ENCODE assay signal across 8 cellular contexts in the genomic region with DNA sequence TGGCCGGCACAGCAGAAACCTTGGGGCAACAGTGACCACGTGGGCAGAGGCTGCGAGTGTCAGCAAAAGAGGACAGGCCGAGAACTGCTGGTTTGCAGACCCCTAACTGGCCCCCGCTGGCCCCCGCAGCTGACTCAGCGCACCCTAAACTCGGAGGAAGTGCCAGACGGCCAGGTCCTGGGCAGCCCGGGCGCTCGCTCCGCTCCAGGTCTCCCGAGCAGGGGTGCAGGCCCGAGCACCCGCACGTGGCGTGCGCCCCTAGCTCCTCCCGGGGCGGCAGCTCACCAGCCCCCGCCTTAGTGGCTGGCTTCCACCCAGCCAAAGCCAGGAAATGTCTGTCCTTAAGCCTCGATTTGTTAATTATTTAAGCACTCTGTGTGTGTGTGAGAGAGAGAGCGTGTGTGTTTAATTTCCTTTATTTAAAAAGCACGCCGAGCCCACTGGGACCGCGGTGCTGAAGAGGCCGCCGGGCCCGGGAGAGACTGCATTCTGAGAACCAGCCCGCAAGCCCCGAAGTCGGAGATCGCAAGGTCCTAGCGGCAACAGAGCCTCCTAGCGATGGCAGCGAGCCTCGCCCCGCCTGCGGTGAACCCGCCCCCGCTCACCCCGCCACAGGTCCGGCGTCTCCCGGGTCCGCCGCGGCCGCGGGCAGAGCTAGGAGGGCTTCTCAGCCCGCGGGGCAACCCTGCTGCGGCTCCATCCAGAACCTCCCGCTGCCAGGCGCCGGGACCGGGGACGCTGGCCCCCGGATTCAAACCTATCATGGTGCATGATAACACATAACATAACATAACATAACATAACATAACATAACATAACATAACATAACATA. TPM values are rescaled to one million over a fixed set of nuclear protein-coding genes. Genes with fewer than 3 reads are reported as not detected.
DNase-seq lines count a peak whose midpoint lies in the region; ATAC-seq and TF ChIP-seq lines count a peak whose summit lies in the region.

No MANE protein-coding gene starts in this region.

- H3K4me2 ChIP-seq in PC-3 (ENCODE audit: low read length): peak overlapping the region; percentile 88

- DNase-seq in BJ (ENCODE audit: low read depth): no peak
- DNase-seq in PC-3: peak; percentile 68
- peak; percentile 53 for DNase-seq in activated T-helper 9 cell treated with anti-CD3 and anti-CD28 coated beads, Interleukin-2, amount 50 U/mL, for 16 hours (ENCODE audit: low read depth)
- DNase-seq in fibroblast of villous mesenchyme (ENCODE audit: low read depth): peak; percentile 67
- peak; percentile 79 for DNase-seq in nephron progenitor cell
- peak; percentile 80 for DNase-seq in stimulated activated naive CD8-positive, alpha-beta T cell treated with anti-CD3 and anti-CD28 coated beads, Interleukin-15, Interleukin-2, amounts not matched to agents 100 U/mL and 50 U/mL, for 24 hours

- POLR2A ChIA-PET in BJ (lab: Charles Lee): interaction anchor here (0.6 kb wide), 2 partner anchors 32 to 1416 kb away, joined by 3 to 4 read pairs; no protein-coding TSS in a partner anchor
- POLR2A ChIA-PET in PC-3 (lab: Charles Lee; ENCODE audit: unreplicated experiment): no interaction called here

- no peaks in the 10 kb centered on the region for H3K9me3 ChIP-seq in PC-3 (ENCODE audit: low read length)

- peak overlapping the region; percentile 78 for H3K4me3 Mint-ChIP-seq in nephron progenitor cell

- peaks cover 62% of the 10 kb centered on the region for H3K4me1 Mint-ChIP-seq in nephron progenitor cell

- H3K36me3 ChIP-seq in BJ (ENCODE audit: control insufficient read depth, insufficient read depth, low read length) (no peaks in the 10 kb centered on the region), PC-3 (ENCODE audit: low read depth, low read length) (no peaks in the 10 kb centered on the region)

- no peaks in the 10 kb centered on the region for H3F3A ChIP-seq in PC-3 (ENCODE audit: low read length, unreplicated experiment)

- H3K27me3 ChIP-seq in BJ (ENCODE audit: control insufficient read depth, insufficient read depth, low read length) (no peaks in the 10 kb centered on the region), PC-3 (ENCODE audit: low read length) (no peaks in the 10 kb centered on the region)

- BruUV-seq in PC-3 (replicated peaks; lab: Mats Ljungman, UMichigan): no TSS peak

- H3K4me1 ChIP-seq in PC-3 (ENCODE audit: insufficient read depth, low read length): peaks cover 11% of the 10 kb centered on the region

- peak overlapping the region; percentile 35 for H3K4me3 ChIP-seq in BJ (ENCODE audit: low read depth, low read length)
- peak overlapping the region; percentile 64 for H3K4me3 ChIP-seq in PC-3 (ENCODE audit: low read length)
- H3K4me3 ChIP-seq in fibroblast of villous mesenchyme (ENCODE audit: low read depth, low read length): peak overlapping the region; percentile 59

- no peaks in the 10 kb centered on the region for H3K79me2 ChIP-seq in PC-3 (ENCODE audit: low read length)

- peak overlapping the region; percentile 73 for H3K9ac ChIP-seq in PC-3 (ENCODE audit: low read length)

- no peaks in the 10 kb centered on the region for H3K36me3 Mint-ChIP-seq in nephron progenitor cell (ENCODE audit: low read depth)

- no peak overlapping the region for H3K27ac Mint-ChIP-seq in nephron progenitor cell

- no peaks in the 10 kb centered on the region for H3K9me2 ChIP-seq in PC-3 (replicated peaks; ENCODE audit: low read length)

- H4K20me1 ChIP-seq in PC-3 (ENCODE audit: low read length): no peaks in the 10 kb centered on the region

- peaks cover 9% of the 10 kb centered on the region for H3K27me3 Mint-ChIP-seq in nephron progenitor cell (ENCODE audit: low read depth, poor library complexity)

- ATAC-seq in GM19035 (IDR thresholded peaks at IDR 0.05; ENCODE audit: unreplicated experiment) (peak; percentile 88), HG03342 (IDR thresholded peaks at IDR 0.05; ENCODE audit: unreplicated experiment) (peak; percentile 92), PC-3 (peak; percentile 90)
- ATAC-seq in stimulated activated naive CD8-positive, alpha-beta T cell treated with anti-CD3 and anti-CD28 coated beads, Interleukin-15, Interleukin-2, amounts not matched to agents 100 U/mL and 50 U/mL, for 24 hours: peak; percentile 72

- H3K9me3 Mint-ChIP-seq in nephron progenitor cell: no peaks in the 10 kb centered on the region

- intact Hi-C loops in PC-3 (cut with micrococcal nuclease): loop anchor here (2.0 to 5.0 kb wide), 2 partner anchors 66 to 136 kb away; no protein-coding TSS in a partner anchor

- TF ChIP-seq CTCF in BJ (IDR thresholded peaks at IDR 0.05; ENCODE audit: insufficient read depth, low read depth, low read length) (peak; percentile 78), PC-3 (conservative IDR thresholded peaks at IDR 0.05; ENCODE audit: low read depth, low read length) (peak; percentile 62), fibroblast of villous mesenchyme (IDR thresholded peaks at IDR 0.05; ENCODE audit: insufficient read depth, low read depth, low read length) (peak; percentile 71), nephron progenitor cell (IDR thresholded peaks at IDR 0.05) (peak; percentile 51)

- CTCF ChIA-PET in BJ (lab: Yijun Ruan, JAX): interaction anchor here (0.6 to 1.8 kb wide), 13 partner anchors 9 to 908 kb away, joined by 3 to 11 read pairs (median 4); no protein-coding TSS in a partner anchor
- CTCF ChIA-PET in PC-3 (lab: Charles Lee): no interaction called here

- peak overlapping the region; percentile 86 for H2AFZ ChIP-seq in PC-3 (ENCODE audit: low read length)

- no peak overlapping the region for H3K27ac ChIP-seq in PC-3 (ENCODE audit: low read length)

RNA-seq across cellular contexts. Expression of gene CDKN2AIP, which starts 45.9 kb away (rescaled TPM):
- polyA plus RNA-seq in BJ (2011; rRNA removed): 9.4 and 12.0 TPM in 2 replicates
- polyA minus RNA-seq in BJ (2011; rRNA and poly(A)+ RNA removed): 6.7 and 9.0 TPM in 2 replicates
- total RNA-seq in PC-3 (2014; rRNA removed): 21.2 and 31.5 TPM in 2 replicates
- total RNA-seq in fibroblast of villous mesenchyme: 11.9 and 17.3 TPM in 2 replicates
